In the genomic region with DNA sequence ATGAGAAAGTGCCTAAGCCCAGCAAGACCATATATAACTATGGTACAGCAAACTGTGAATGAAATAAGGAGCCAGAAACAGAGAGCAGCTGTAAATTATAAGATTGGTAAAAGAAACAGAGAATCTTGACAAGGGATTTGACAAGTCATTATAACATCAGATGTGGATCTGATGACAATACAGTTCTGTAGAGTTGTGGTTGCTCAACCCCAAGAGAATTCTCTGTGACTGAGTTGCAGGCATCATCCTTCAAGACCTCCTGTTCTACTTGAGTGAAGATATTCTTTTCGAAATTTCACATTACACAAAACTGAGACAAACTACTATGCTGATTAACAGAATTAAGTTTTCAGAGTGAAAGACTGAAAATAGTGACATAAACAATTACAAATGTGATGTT, we compare ENCODE assay signal across 19 cellular contexts.
A peak's percentile ranks its signal among the peaks of the same experiment; 100 is the strongest.
DNase-seq lines count a peak whose midpoint lies in the region; ATAC-seq lines count a peak whose summit lies in the region.
"Had no signal": no experiment of that assay in that cellular context is flagged by ENCODE, and none has a peak within 500 bp of the region (broad histone marks: within the 10 kb centered on the region; RNA-seq: fewer than 3 reads in every experiment).

No MANE protein-coding gene starts in this region.

- peak; percentile 36 for DNase-seq in OCI-M1 (lab: John Stamatoyannopoulos, UW)
- DNase-seq in COLO829 (ENCODE audit: low spot score), result no peak
- no peak for DNase-seq in NCI-H1048 (lab: John Stamatoyannopoulos, UW)
- no peak for DNase-seq in stimulated activated naive CD4-positive, alpha-beta T cell (lab: John Stamatoyannopoulos, UW)
- no peak for DNase-seq in stimulated activated CD4-positive, alpha-beta T cell treated with anti-CD3 and anti-CD28 coated beads, Interleukin-1b, Interleukin-23, amount 100 ng/mL, for 48 hours
- DNase-seq: activated CD4-positive, alpha-beta T cell treated with anti-CD3 and anti-CD28 coated beads, Interleukin-2, amount 10 ng/mL, durations not matched to agents 7 days and 5 days; activated naive CD8-positive, alpha-beta T cell treated with anti-CD3 and anti-CD28 coated beads, Interleukin-2, amount 10 ng/mL, durations not matched to agents 7 days and 5 days; activated T-cell treated with anti-CD3 and anti-CD28 coated beads, Interleukin-2, amount 50 U/mL, for 24 hours; effector CD4-positive, alpha-beta T cell; H9; NCI-H1436 treated with DMSO at 0.1 percent for 48 hours; NCI-H446; ovary; SIG-M5; upper lobe of left lung had no signal

- ATAC-seq in GM18909 (IDR thresholded peaks at IDR 0.05; ENCODE audit: poor library complexity, unreplicated experiment), result peak; percentile 57
- ATAC-seq in GM21619 (IDR thresholded peaks at IDR 0.05; ENCODE audit: unreplicated experiment), result peak; percentile 87
- ATAC-seq in HG03097 (IDR thresholded peaks at IDR 0.05; ENCODE audit: low FRiP score, unreplicated experiment), result peak; percentile 78
- ATAC-seq: stimulated activated memory B cell treated with anti-CD40 and anti-IgM and Interleukin-4, amounts not matched to agents 10 μg/mL and 1 μg/mL and 100 μg/mL, for 72 hours had no signal
